In genomic region chr12:1532367-1532752, GRCh38 we compare ENCODE assay signal across 16 cellular contexts.
A peak's percentile ranks its signal among the peaks of the same experiment; 100 is the strongest.
DNase-seq lines count a peak whose midpoint lies in the region; ATAC-seq, FAIRE-seq and TF ChIP-seq lines count a peak whose summit lies in the region.
"Had no signal": no experiment of that assay in that cellular context is flagged by ENCODE, and none has a peak within 500 bp of the region (broad histone marks: within the 10 kb centered on the region; RNA-seq: fewer than 3 reads in every experiment).

No MANE protein-coding gene starts in this region.

- peak overlapping the region in 6 of 11 experiments; percentile 87 to 98 (median 95); a peak in 10 of 22 replicates for H3K4me2 ChIP-seq in BLaER1 treated with 17β-estradiol and CSF1 and Interleukin-3, amounts not matched to agents 10 nM and 100 nM
- peak overlapping the region; percentile 90 for H3K4me2 ChIP-seq in astrocyte (ENCODE audit: low read length)

- peak overlapping the region; percentile 82 for H3K4me3 Mint-ChIP-seq in astrocyte (ENCODE audit: unreplicated experiment)
- H3K4me3 Mint-ChIP-seq in naive thymus-derived CD8-positive, alpha-beta T cell = peak overlapping the region; percentile 64 to 91 (median 84)

- no peak overlapping the region for H3K4me3 ChIP-seq in BLaER1 treated with 17β-estradiol and CSF1 and Interleukin-3, amounts not matched to agents 10 nM and 100 nM
- H3K4me3 ChIP-seq in HEK293 (ENCODE audit: low read depth, low read length) = no peak overlapping the region
- H3K4me3 ChIP-seq in astrocyte (ENCODE audit: insufficient read depth, low read depth, low read length) = peak overlapping the region; percentile 71
- no peak overlapping the region for H3K4me3 ChIP-seq in dorsolateral prefrontal cortex

- peaks cover 67% of the 10 kb centered on the region for H3K4me1 Mint-ChIP-seq in astrocyte (ENCODE audit: low read depth, unreplicated experiment)
- peaks cover 24 to 43% (median 35%) of the 10 kb centered on the region in 4 donors for H3K4me1 Mint-ChIP-seq in naive thymus-derived CD8-positive, alpha-beta T cell

- peaks cover 14% of the 10 kb centered on the region for H3K36me3 Mint-ChIP-seq in astrocyte (ENCODE audit: low read depth, unreplicated experiment)
- H3K36me3 Mint-ChIP-seq in naive thymus-derived CD8-positive, alpha-beta T cell = peaks cover 0 to 3% (median 3%) of the 10 kb centered on the region in 3 donors

- H2AFZ ChIP-seq in astrocyte (ENCODE audit: low read depth, low read length) = no peak overlapping the region

- TF ChIP-seq CTCF in HEK293 (tag by site-specific recombination; IDR thresholded peaks at IDR 0.05) (no peak), astrocyte (IDR thresholded peaks at IDR 0.05; ENCODE audit: insufficient read depth, low read depth, low read length) (no peak), dorsolateral prefrontal cortex (IDR thresholded peaks at IDR 0.05 in 54 of 56, conservative IDR thresholded peaks at IDR 0.05 in 2 of 56; ENCODE audit: low read depth in 1 of 56, partially characterized antibody in 56 of 56) (no peak)

- no peak overlapping the region for H3K9ac ChIP-seq in BLaER1 treated with 17β-estradiol and CSF1 and Interleukin-3, amounts not matched to agents 10 nM and 100 nM
- H3K9ac ChIP-seq in astrocyte (ENCODE audit: low read length) = peak overlapping the region; percentile 78

- peak overlapping the region; percentile 9 for H3K27ac Mint-ChIP-seq in astrocyte (ENCODE audit: unreplicated experiment)
- no peak overlapping the region for H3K27ac Mint-ChIP-seq in naive thymus-derived CD8-positive, alpha-beta T cell
- H3K27ac Mint-ChIP-seq: GM23338 had no signal

- peaks cover 63 to 100% (median 98%) of the 10 kb centered on the region in 11 experiments for H3K27me3 ChIP-seq in BLaER1 treated with 17β-estradiol and CSF1 and Interleukin-3, amounts not matched to agents 10 nM and 100 nM
- H3K27me3 ChIP-seq in astrocyte (ENCODE audit: insufficient read depth, low read length) (peaks cover 8% of the 10 kb centered on the region), dorsolateral prefrontal cortex (peaks cover 0 to 78% (median 30%) of the 10 kb centered on the region in 45 donors)

- ATAC-seq in naive thymus-derived CD8-positive, alpha-beta T cell = no peak
- ATAC-seq in HG02938 (IDR thresholded peaks at IDR 0.05; ENCODE audit: unreplicated experiment) (no peak), GM19324 (IDR thresholded peaks at IDR 0.05; ENCODE audit: low FRiP score, unreplicated experiment) (no peak), HG03175 (IDR thresholded peaks at IDR 0.05; ENCODE audit: unreplicated experiment) (no peak)

- peaks cover 71% of the 10 kb centered on the region for H3K79me2 ChIP-seq in astrocyte (ENCODE audit: insufficient read depth, low read length)

- H3K27me3 Mint-ChIP-seq in astrocyte (ENCODE audit: low read depth, unreplicated experiment) = no peaks in the 10 kb centered on the region
- peaks cover 48 to 69% (median 58%) of the 10 kb centered on the region in 5 donors for H3K27me3 Mint-ChIP-seq in naive thymus-derived CD8-positive, alpha-beta T cell

- no peak for FAIRE-seq in astrocyte (lab: Jason Lieb, UNC)
- FAIRE-seq: TTC549 had no signal

- DNase-seq in astrocyte (ENCODE audit: low read depth) (no peak), dorsolateral prefrontal cortex (no peak)
- DNase-seq in naive thymus-derived CD8-positive, alpha-beta T cell = no peak
- DNase-seq: cortex of kidney, DND-41, left ventricle myocardium inferior, NCI-H2029 treated with DMSO at 0.1 percent for 48 hours, retina had no signal

- POLR2A ChIA-PET in HEK293 (lab: Yijun Ruan, JAX) = no interaction called here
- POLR2A ChIA-PET in naive thymus-derived CD8-positive, alpha-beta T cell (lab: Charles Lee) = no interaction called here

- H3K4me1 ChIP-seq in BLaER1 treated with 17β-estradiol and CSF1 and Interleukin-3, amounts not matched to agents 10 nM and 100 nM = peaks cover 30 to 66% (median 56%) of the 10 kb centered on the region in 10 experiments
- peaks cover 15% of the 10 kb centered on the region for H3K4me1 ChIP-seq in HEK293 (ENCODE audit: control insufficient read depth, insufficient read depth, low read length)
- peaks cover 40% of the 10 kb centered on the region for H3K4me1 ChIP-seq in astrocyte (ENCODE audit: insufficient read depth, low read length)

- CTCF ChIA-PET in HEK293 (lab: Yijun Ruan, JAX) = interaction anchor here (0.7 to 1.4 kb wide), 3 partner anchors 10 to 414 kb away, joined by 3 read pairs; no protein-coding TSS in a partner anchor

- no peaks in the 10 kb centered on the region for H3K9me3 ChIP-seq in BLaER1 treated with 17β-estradiol and CSF1 and Interleukin-3, amounts not matched to agents 10 nM and 100 nM (replicated peaks in 1 of 11)
- H3K9me3 ChIP-seq in HEK293 (ENCODE audit: control insufficient read depth, insufficient read depth, low read depth, low read length) = no peaks in the 10 kb centered on the region
- no peaks in the 10 kb centered on the region for H3K9me3 ChIP-seq in astrocyte (ENCODE audit: insufficient read depth, low read depth, low read length)
- H3K9me3 ChIP-seq: left ventricle myocardium inferior, tibial nerve had no signal

- H3K36me3 ChIP-seq in BLaER1 treated with 17β-estradiol and CSF1 and Interleukin-3, amounts not matched to agents 10 nM and 100 nM = no peaks in the 10 kb centered on the region
- H3K36me3 ChIP-seq in HEK293 (ENCODE audit: control insufficient read depth in 2 of 2, insufficient read depth in 1 of 2, low read length in 2 of 2) = peaks cover 0 to 4% of the 10 kb centered on the region in 2 experiments; a peak in 1 of 3 replicates
- no peaks in the 10 kb centered on the region for H3K36me3 ChIP-seq in astrocyte (ENCODE audit: insufficient read depth, low read length)
- H3K36me3 ChIP-seq: left ventricle myocardium inferior, tibial nerve had no signal

- H3K27ac ChIP-seq in BLaER1 treated with 17β-estradiol and CSF1 and Interleukin-3, amounts not matched to agents 10 nM and 100 nM = no peak overlapping the region
- H3K27ac ChIP-seq in HEK293 (ENCODE audit: extremely low read depth, low read depth, low read length) (no peak overlapping the region), astrocyte (ENCODE audit: low read depth, low read length) (no peak overlapping the region), dorsolateral prefrontal cortex (no peak overlapping the region)
- H3K27ac ChIP-seq: left ventricle myocardium inferior, tibial nerve had no signal

- peaks cover 0 to 85% (median 59%) of the 10 kb centered on the region in 11 experiments; a peak in 19 of 22 replicates for H4K20me1 ChIP-seq in BLaER1 treated with 17β-estradiol and CSF1 and Interleukin-3, amounts not matched to agents 10 nM and 100 nM
- H4K20me1 ChIP-seq in astrocyte (ENCODE audit: insufficient read depth, low read length) = peaks cover 62% of the 10 kb centered on the region

- H3K9me3 Mint-ChIP-seq in astrocyte (ENCODE audit: unreplicated experiment) = no peaks in the 10 kb centered on the region
- peaks cover 0 to 2% (median 0%) of the 10 kb centered on the region in 9 donors for H3K9me3 Mint-ChIP-seq in naive thymus-derived CD8-positive, alpha-beta T cell
- H3K9me3 Mint-ChIP-seq: GM23338 had no signal

- intact Hi-C loops in dorsolateral prefrontal cortex (cut with DNase I) = no loop called here

TF ChIP-seq in HEK293, 187 proteins besides CTCF, POLR2A, EP300 and RAD21:
- peak; percentile 42; the same call in 1 of the 2 replicates for TF ChIP-seq ZBTB17 (tag by site-specific recombination; IDR thresholded peaks at IDR 0.05)
- TF ChIP-seq ZNF791 (tag by site-specific recombination; IDR thresholded peaks at IDR 0.05) = no peak
